Comparison of ENCODE assay signal across 8 cellular contexts in genomic region chr1:71196685-71197084, GRCh38.
DNase-seq lines count a peak whose midpoint lies in the region; ATAC-seq and TF ChIP-seq lines count a peak whose summit lies in the region.

No MANE protein-coding gene starts in this region.

- H3K9me3 ChIP-seq in breast epithelium (no peaks in the 10 kb centered on the region), mesenchymal stem cell (ENCODE audit: control insufficient read depth, low read length) (no peaks in the 10 kb centered on the region)
- H3K9me3 ChIP-seq in CD8-positive, alpha-beta memory T cell (ENCODE audit: low read length) = no peaks in the 10 kb centered on the region

- H2AK5ac ChIP-seq in mesenchymal stem cell (ENCODE audit: low read length, severe bottlenecking) = no peak overlapping the region

- H3K27ac Mint-ChIP-seq in CD8-positive, alpha-beta memory T cell = no peak overlapping the region

- POLR2A ChIA-PET in CD8-positive, alpha-beta memory T cell (lab: Charles Lee) = no interaction called here

- no peaks in the 10 kb centered on the region for H3K36me3 ChIP-seq in breast epithelium
- no peaks in the 10 kb centered on the region for H3K36me3 ChIP-seq in mesenchymal stem cell (ENCODE audit: control insufficient read depth in 1 of 2, insufficient read depth in 2 of 2, low read depth in 1 of 2, low read length in 2 of 2)
- H3K36me3 ChIP-seq in CD8-positive, alpha-beta memory T cell (ENCODE audit: insufficient read depth, low read length) = no peaks in the 10 kb centered on the region

- H3K4me1 Mint-ChIP-seq in CD8-positive, alpha-beta memory T cell = no peaks in the 10 kb centered on the region

- H3K79me1 ChIP-seq in mesenchymal stem cell (replicated peaks; ENCODE audit: low read length, poor library complexity, severe bottlenecking) = no peaks in the 10 kb centered on the region

- H3K36me3 Mint-ChIP-seq in CD8-positive, alpha-beta memory T cell = no peaks in the 10 kb centered on the region

- no peak overlapping the region for H3K18ac ChIP-seq in mesenchymal stem cell (ENCODE audit: low read depth in 1 of 2, low read length in 2 of 2)

- no peak overlapping the region for H2AFZ ChIP-seq in mesenchymal stem cell (ENCODE audit: low read depth, low read length)

- no peak overlapping the region for H4K8ac ChIP-seq in mesenchymal stem cell (ENCODE audit: low read length)

- no peak overlapping the region for H3K4ac ChIP-seq in mesenchymal stem cell (ENCODE audit: low read depth in 1 of 2, low read length in 2 of 2)

- H2BK12ac ChIP-seq in mesenchymal stem cell (ENCODE audit: low read length in 2 of 2) = no peak overlapping the region

- no peak overlapping the region for H2BK120ac ChIP-seq in mesenchymal stem cell (ENCODE audit: low read depth, low read length)

- no peak overlapping the region for H3K9ac ChIP-seq in mesenchymal stem cell (ENCODE audit: low read length)

- no peaks in the 10 kb centered on the region for H3K27me3 ChIP-seq in breast epithelium
- H3K27me3 ChIP-seq in mesenchymal stem cell (ENCODE audit: control insufficient read depth in 1 of 2, insufficient read depth in 1 of 2, low read length in 2 of 2) = no peaks in the 10 kb centered on the region
- H3K27me3 ChIP-seq in CD8-positive, alpha-beta memory T cell (ENCODE audit: insufficient read depth, low read length, poor library complexity, severe bottlenecking) = no peaks in the 10 kb centered on the region

- H3K4me3 ChIP-seq in breast epithelium (no peak overlapping the region), mesenchymal stem cell (ENCODE audit: insufficient read depth in 1 of 2, low read depth in 1 of 2, low read length in 2 of 2) (no peak overlapping the region)
- H3K4me3 ChIP-seq in CD8-positive, alpha-beta memory T cell (ENCODE audit: low read length) = no peak overlapping the region

- no peaks in the 10 kb centered on the region for H3K27me3 Mint-ChIP-seq in CD8-positive, alpha-beta memory T cell

- H2BK5ac ChIP-seq in mesenchymal stem cell (ENCODE audit: low read depth, low read length, poor library complexity, severe bottlenecking) = no peak overlapping the region

- H3K27ac ChIP-seq in breast epithelium (no peak overlapping the region), mesenchymal stem cell (ENCODE audit: low read length, poor library complexity, severe bottlenecking) (no peak overlapping the region)
- H3K27ac ChIP-seq in CD8-positive, alpha-beta memory T cell (ENCODE audit: low read depth, low read length) = no peak overlapping the region

- ATAC-seq in GM19397 (IDR thresholded peaks at IDR 0.05; ENCODE audit: unreplicated experiment) = no peak

- no peak for TF ChIP-seq POLR2A in breast epithelium (IDR thresholded peaks at IDR 0.05)

- TF ChIP-seq CTCF in breast epithelium (IDR thresholded peaks at IDR 0.05) = peak in 2 of 3 donors; percentile 18 to 26

- CTCF ChIA-PET in CD8-positive, alpha-beta memory T cell (lab: Charles Lee) = no interaction called here

- no peak overlapping the region for H3K23ac ChIP-seq in mesenchymal stem cell (ENCODE audit: low read length in 2 of 2)

- intact Hi-C loops in breast epithelium (cut with DNase I; ENCODE audit: low total_unique reads) = no loop called here

- peak; percentile 6 for DNase-seq in EH (ENCODE audit: low read depth)
- peak; percentile 60 for DNase-seq in NCI-H1694 treated with DMSO at 0.1 percent for 48 hours (lab: John Stamatoyannopoulos, UW)
- no peak for DNase-seq in breast epithelium (ENCODE audit: low spot score in 2 of 2)
- DNase-seq in mesenchymal stem cell = peak; percentile 6
- DNase-seq in CD8-positive, alpha-beta memory T cell = no peak
- DNase-seq in activated naive CD4-positive, alpha-beta T cell treated with Interleukin-2 at 50 U/mL for 16 hours = no peak
- DNase-seq in SIG-M5 treated with dmso at 0.1 percent for 504 hours (lab: John Stamatoyannopoulos, UW; ENCODE audit: unreplicated experiment) = no peak

- no peak overlapping the region for H3K14ac ChIP-seq in mesenchymal stem cell (ENCODE audit: low read length in 2 of 2)

- no peak overlapping the region for H3K4me2 ChIP-seq in mesenchymal stem cell (ENCODE audit: low read length, poor library complexity, severe bottlenecking)

- H3K9me3 Mint-ChIP-seq in CD8-positive, alpha-beta memory T cell = peaks cover 0 to 10% (median 8%) of the 10 kb centered on the region in 5 donors

- H4K91ac ChIP-seq in mesenchymal stem cell (ENCODE audit: low read length) = no peak overlapping the region

- H3K4me1 ChIP-seq in breast epithelium (no peaks in the 10 kb centered on the region), mesenchymal stem cell (ENCODE audit: control insufficient read depth, insufficient read depth, low read depth, low read length) (no peaks in the 10 kb centered on the region)
- no peaks in the 10 kb centered on the region for H3K4me1 ChIP-seq in CD8-positive, alpha-beta memory T cell (ENCODE audit: insufficient read depth, low read length)

- H2BK15ac ChIP-seq in mesenchymal stem cell (ENCODE audit: low read depth, poor library complexity, severe bottlenecking) = no peak overlapping the region

- no peak overlapping the region for H3K4me3 Mint-ChIP-seq in CD8-positive, alpha-beta memory T cell

Comparison
In these comparisons a context has a peak if more than half of its experiments do, and no peak if none do; other contexts are left out.
1. DNase-seq: peak in EH (single experiment), NCI-H1694 treated with DMSO at 0.1 percent for 48 hours (single experiment) and mesenchymal stem cell (single experiment); none in breast epithelium (0 of 2), CD8-positive, alpha-beta memory T cell (0 of 5), activated naive CD4-positive, alpha-beta T cell treated with Interleukin-2 at 50 U/mL for 16 hours (single experiment) and SIG-M5 treated with dmso at 0.1 percent for 504 hours (single experiment).